8 cellular contexts compared by ENCODE assay signal in the genomic region with DNA sequence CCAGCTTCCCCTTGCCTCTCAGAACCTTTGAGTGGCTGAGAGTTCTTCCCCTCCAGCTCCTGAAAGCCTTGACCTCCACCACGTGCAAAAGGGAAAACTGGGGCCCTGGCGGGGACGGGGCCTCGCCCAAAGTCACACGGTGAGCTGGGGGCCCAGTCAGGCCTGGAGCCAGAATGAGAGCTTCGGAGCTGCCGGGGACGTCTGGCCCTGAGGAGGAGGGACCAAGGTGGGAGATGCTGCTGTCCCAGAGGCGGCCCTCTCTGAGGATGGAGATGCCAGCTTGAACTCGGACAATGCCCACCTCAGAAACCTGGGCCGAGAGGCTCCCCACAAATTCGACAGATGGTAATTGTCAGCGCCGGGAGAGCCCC. TPM values are rescaled to one million over a fixed set of nuclear protein-coding genes. Genes with fewer than 3 reads are reported as not detected.
DNase-seq lines count a peak whose midpoint lies in the region; ATAC-seq and TF ChIP-seq lines count a peak whose summit lies in the region.

No MANE protein-coding gene starts in this region.

- no peak for TF ChIP-seq CTCF in astrocyte of the spinal cord (IDR thresholded peaks at IDR 0.05; ENCODE audit: low read depth, low read length)
- TF ChIP-seq CTCF in lower lobe of right lung (IDR thresholded peaks at IDR 0.05): no peak
- TF ChIP-seq CTCF in tibial nerve (IDR thresholded peaks at IDR 0.05): no peak

- no peak for ATAC-seq in activated T-cell treated with anti-CD3 and anti-CD28 coated beads, Interleukin-2, amount 50 U/mL, for 72 hours (replicated peaks in 1 of 2)
- ATAC-seq in lower lobe of right lung: no peak
- ATAC-seq in HG02870 (IDR thresholded peaks at IDR 0.05; ENCODE audit: unreplicated experiment): no peak

- intact Hi-C loops in lower lobe of right lung (cut with DNase I): no loop called here

- H3K9me3 ChIP-seq in lower lobe of right lung: no peaks in the 10 kb centered on the region
- no peaks in the 10 kb centered on the region for H3K9me3 ChIP-seq in tibial nerve

- in situ Hi-C loops in astrocyte of the spinal cord (cut with HindIII; ENCODE audit: low sequenced_read_pairs): no loop called here

- no peaks in the 10 kb centered on the region for H3K9me3 Mint-ChIP-seq in activated T-cell treated with anti-CD3 and anti-CD28 coated beads, Interleukin-2, amount 50 U/mL, for 72 hours

- H3K4me3 Mint-ChIP-seq in activated T-cell treated with anti-CD3 and anti-CD28 coated beads, Interleukin-2, amount 50 U/mL, for 72 hours: peak overlapping the region; percentile 81 to 88

- H3K27ac ChIP-seq in lower lobe of right lung (peak overlapping the region; percentile 85), tibial nerve (peak overlapping the region in 3 of 4 donors; percentile 80 to 93 (median 92))

- no peaks in the 10 kb centered on the region for H3K36me3 Mint-ChIP-seq in activated T-cell treated with anti-CD3 and anti-CD28 coated beads, Interleukin-2, amount 50 U/mL, for 72 hours (ENCODE audit: insufficient read depth in 2 of 2)

- H3K36me3 ChIP-seq in lower lobe of right lung: no peaks in the 10 kb centered on the region
- peaks cover 0 to 10% (median 0%) of the 10 kb centered on the region in 3 donors for H3K36me3 ChIP-seq in tibial nerve

- no peak overlapping the region for H3K27ac Mint-ChIP-seq in activated T-cell treated with anti-CD3 and anti-CD28 coated beads, Interleukin-2, amount 50 U/mL, for 72 hours

- no peak for TF ChIP-seq EP300 in tibial nerve (IDR thresholded peaks at IDR 0.05)

- WGBS in tibial nerve, 2 donors: 47 to 48% methylated on average over 14 of the region's 14 CpGs

- H3K4me1 ChIP-seq in lower lobe of right lung: peaks cover 13% of the 10 kb centered on the region
- H3K4me1 ChIP-seq in tibial nerve: peaks cover 0 to 26% (median 3%) of the 10 kb centered on the region in 4 donors

- peaks cover 6% of the 10 kb centered on the region for H3K27me3 Mint-ChIP-seq in activated T-cell treated with anti-CD3 and anti-CD28 coated beads, Interleukin-2, amount 50 U/mL, for 72 hours (ENCODE audit: low read depth)

- H3K27me3 ChIP-seq in lower lobe of right lung (ENCODE audit: low read depth) (no peaks in the 10 kb centered on the region), tibial nerve (no peaks in the 10 kb centered on the region)

- peak overlapping the region; percentile 99 for H3K4me3 ChIP-seq in astrocyte of the spinal cord (ENCODE audit: low read depth, low read length)
- peak overlapping the region; percentile 89 for H3K4me3 ChIP-seq in lower lobe of right lung
- peak overlapping the region in 3 of 4 donors; percentile 77 to 95 (median 90) for H3K4me3 ChIP-seq in tibial nerve

- no peak for DNase-seq in activated T-cell treated with anti-CD3 and anti-CD28 coated beads, Interleukin-2, amount 50 U/mL, for 72 hours
- no peak for DNase-seq in activated T-cell treated with anti-CD3 and anti-CD28 coated beads, Interleukin-2, amount 50 U/mL, for 48 hours
- DNase-seq in astrocyte of the spinal cord (ENCODE audit: low read depth, low spot score) (no peak), lower lobe of right lung (no peak), tibial nerve (ENCODE audit: low spot score in 2 of 2) (no peak), amygdala (lab: John Stamatoyannopoulos, UW) (no peak), H4 (ENCODE audit: low spot score) (no peak)

- H3K4me1 Mint-ChIP-seq in activated T-cell treated with anti-CD3 and anti-CD28 coated beads, Interleukin-2, amount 50 U/mL, for 72 hours (ENCODE audit: low read depth): peaks cover 29% of the 10 kb centered on the region

- TF ChIP-seq POLR2A in tibial nerve (IDR thresholded peaks at IDR 0.05): no peak

RNA-seq across cellular contexts. Expression of a gene that starts 0.7 kb away (rescaled TPM):
- total RNA-seq in activated T-cell treated with anti-CD3 and anti-CD28 coated beads, Interleukin-2, amount 50 U/mL, for 72 hours: under 1 TPM; 0.24 to 0.63 TPM
- total RNA-seq in lower lobe of right lung (6.1 TPM), tibial nerve (1 to 10 TPM in 2 of 4 donors, under 1 TPM in 2; 0.30 to 4.3 (median 1.7) TPM)
- 0.21 and 0.27 TPM in 2 replicates for total RNA-seq in H4 (2014; rRNA removed; shearing (Covaris generic))

RNA-seq across cellular contexts. Expression of a gene that starts 1.3 kb away (rescaled TPM):
- 1 to 10 TPM; 5.2 to 5.8 TPM for total RNA-seq in activated T-cell treated with anti-CD3 and anti-CD28 coated beads, Interleukin-2, amount 50 U/mL, for 72 hours
- total RNA-seq in lower lobe of right lung (13.9 TPM), tibial nerve (1 to 10 TPM; 4.2 to 5.9 (median 5.3) TPM)
- total RNA-seq in H4 (2014; rRNA removed; shearing (Covaris generic)): 2.9 and 3.3 TPM in 2 replicates
